35 cellular contexts compared by ENCODE assay signal in the genomic region with DNA sequence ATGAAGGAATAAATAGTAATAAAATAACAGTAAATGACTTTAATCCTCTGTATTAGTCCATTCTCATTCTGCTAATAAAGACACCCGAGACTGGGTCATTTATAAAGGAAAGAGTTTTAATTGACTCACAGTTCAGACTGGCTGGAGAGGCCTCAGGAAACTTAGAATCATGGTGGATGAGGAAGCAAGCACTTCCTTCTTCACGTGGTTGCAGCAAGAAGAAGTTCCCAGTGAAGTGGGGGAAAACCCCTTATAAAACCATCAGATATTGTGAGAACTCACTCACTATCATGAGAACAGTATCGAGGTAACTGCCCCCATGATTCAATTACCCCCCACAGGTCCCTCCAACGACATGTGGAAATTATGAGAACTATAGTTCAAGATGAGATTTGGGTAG.
DNase-seq lines count a peak whose midpoint lies in the region; ATAC-seq and TF ChIP-seq lines count a peak whose summit lies in the region.
"Had no signal": no experiment of that assay in that cellular context is flagged by ENCODE, and none has a peak within 500 bp of the region (broad histone marks: within the 10 kb centered on the region; RNA-seq: fewer than 3 reads in every experiment).

No MANE protein-coding gene starts in this region.

- no peak for TF ChIP-seq CTCF in OCI-LY3 (IDR thresholded peaks at IDR 0.05; ENCODE audit: low read depth, low read length)
- no peak for TF ChIP-seq CTCF in PC-9 (conservative IDR thresholded peaks at IDR 0.05)
- TF ChIP-seq CTCF in glutamatergic neuron (IDR thresholded peaks at IDR 0.05; ENCODE audit: partially characterized antibody, unreplicated experiment): no peak

- H3K36me3 Mint-ChIP-seq in memory B cell: no peaks in the 10 kb centered on the region
- no peaks in the 10 kb centered on the region for H3K36me3 Mint-ChIP-seq in glutamatergic neuron (ENCODE audit: unreplicated experiment)
- H3K36me3 Mint-ChIP-seq: CD14-positive monocyte; CD4-positive, alpha-beta memory T cell; CD4-positive, CD25-positive, alpha-beta regulatory T cell; CD8-positive, alpha-beta memory T cell; CD8-positive, alpha-beta T cell had no signal

- H3K79me2 ChIP-seq in OCI-LY3 (ENCODE audit: low read length) (no peaks in the 10 kb centered on the region), PC-9 (ENCODE audit: low read depth) (no peaks in the 10 kb centered on the region)

- H3K9me3 Mint-ChIP-seq in memory B cell (no peaks in the 10 kb centered on the region), glutamatergic neuron (ENCODE audit: unreplicated experiment) (no peaks in the 10 kb centered on the region)

- peaks cover 18% of the 10 kb centered on the region; the same call in 1 of the 2 replicates for H3K9me3 ChIP-seq in OCI-LY3 (ENCODE audit: insufficient read depth, low read length)
- no peaks in the 10 kb centered on the region for H3K9me3 ChIP-seq in PC-9 (ENCODE audit: insufficient read depth, low read depth)
- H3K9me3 ChIP-seq: A549, BE2C, BLaER1, Caco-2 had no signal

- H3K4me3 Mint-ChIP-seq in memory B cell: no peak overlapping the region
- H3K4me3 Mint-ChIP-seq in glutamatergic neuron (ENCODE audit: unreplicated experiment): no peak overlapping the region
- H3K4me3 Mint-ChIP-seq: B cell; CD14-positive monocyte; CD4-positive, alpha-beta memory T cell; CD4-positive, alpha-beta T cell; CD4-positive, CD25-positive, alpha-beta regulatory T cell; CD8-positive, alpha-beta memory T cell; CD8-positive, alpha-beta T cell had no signal

- H3K27me3 ChIP-seq in OCI-LY3 (ENCODE audit: low read depth, low read length) (no peaks in the 10 kb centered on the region), PC-9 (ENCODE audit: insufficient read depth, low read depth) (no peaks in the 10 kb centered on the region)
- H3K27me3 ChIP-seq: BE2C; BLaER1; BLaER1 treated with 17β-estradiol and CSF1 and Interleukin-3, amounts not matched to agents 10 nM and 100 nM had no signal

- no peaks in the 10 kb centered on the region for H3K9me2 ChIP-seq in PC-9 (ENCODE audit: insufficient read depth)

- intact Hi-C loops in PC-9 (cut with micrococcal nuclease; ENCODE audit: unreplicated experiment): no loop called here

- no peaks in the 10 kb centered on the region for H3K4me1 Mint-ChIP-seq in memory B cell
- no peaks in the 10 kb centered on the region for H3K4me1 Mint-ChIP-seq in glutamatergic neuron (ENCODE audit: low read depth, unreplicated experiment)
- H3K4me1 Mint-ChIP-seq: B cell; CD14-positive monocyte; CD4-positive, alpha-beta memory T cell; CD4-positive, CD25-positive, alpha-beta regulatory T cell; CD8-positive, alpha-beta memory T cell had no signal

- H3K27me3 Mint-ChIP-seq in memory B cell (no peaks in the 10 kb centered on the region), glutamatergic neuron (ENCODE audit: unreplicated experiment) (no peaks in the 10 kb centered on the region)
- H3K27me3 Mint-ChIP-seq: B cell; CD4-positive, alpha-beta memory T cell; CD4-positive, alpha-beta T cell; CD4-positive, CD25-positive, alpha-beta regulatory T cell; CD8-positive, alpha-beta memory T cell had no signal

- H3K27ac Mint-ChIP-seq in memory B cell (no peak overlapping the region), glutamatergic neuron (ENCODE audit: unreplicated experiment) (no peak overlapping the region)
- H3K27ac Mint-ChIP-seq: B cell; CD14-positive monocyte; CD4-positive, alpha-beta memory T cell; CD4-positive, alpha-beta T cell; CD4-positive, CD25-positive, alpha-beta regulatory T cell; CD8-positive, alpha-beta memory T cell; CD8-positive, alpha-beta T cell had no signal

- H3K36me3 ChIP-seq in OCI-LY3 (replicated peaks; ENCODE audit: low read depth, low read length) (peaks cover 7% of the 10 kb centered on the region), PC-9 (ENCODE audit: low read depth) (no peaks in the 10 kb centered on the region)
- H3K36me3 ChIP-seq: BE2C; BLaER1; BLaER1 treated with 17β-estradiol and CSF1 and Interleukin-3, amounts not matched to agents 10 nM and 100 nM had no signal

- POLR2A ChIA-PET in PC-9 (lab: Charles Lee; ENCODE audit: unreplicated experiment): no interaction called here

- H3K4me2 ChIP-seq in OCI-LY3 (ENCODE audit: low read length): no peak overlapping the region
- no peak overlapping the region for H3K4me2 ChIP-seq in PC-9
- H3K4me2 ChIP-seq: A549, BLaER1 had no signal

- CTCF ChIA-PET in PC-9 (lab: Charles Lee): no interaction called here

- DNase-seq in OCI-M1 (lab: John Stamatoyannopoulos, UW): peak; percentile 20
- DNase-seq in PC-9: no peak
- no peak for DNase-seq in memory B cell (ENCODE audit: low spot score in 2 of 2)
- DNase-seq in glutamatergic neuron: no peak
- no peak for DNase-seq in NCI-H446 (lab: John Stamatoyannopoulos, UW)
- no peak for DNase-seq in RPMI8226
- DNase-seq: 8988T; ACHN; AML-193; BE2C; C1 segment of cervical spinal cord; Caco-2; Calu3; CD4-positive, alpha-beta memory T cell; CD4-positive, alpha-beta T cell; CD4-positive, CD25-positive, alpha-beta regulatory T cell; CD8-positive, alpha-beta memory T cell; CD8-positive, alpha-beta T cell; COR-L47; DMS 273 treated with DMSO at 0.1 percent for 48 hours; DMS153; DMS53; DMS79; DMS79 treated with DMSO at 0.1 percent for 48 hours; DND-41; EL had no signal

- H3F3A ChIP-seq in PC-9 (ENCODE audit: insufficient read depth, low read depth): no peaks in the 10 kb centered on the region

- BruUV-seq in PC-9 (replicated peaks; lab: Mats Ljungman, UMichigan): no TSS peak

- H3K4me3 ChIP-seq in OCI-LY3 (ENCODE audit: low read length) (no peak overlapping the region), PC-9 (no peak overlapping the region)
- H3K4me3 ChIP-seq: A549, BLaER1 had no signal

- ATAC-seq in memory B cell (ENCODE audit: low read depth) (peak; percentile 45), HG02759 (IDR thresholded peaks at IDR 0.05; ENCODE audit: unreplicated experiment) (no peak)
- ATAC-seq: A549; CD8-positive, alpha-beta T cell had no signal

- H3K4me1 ChIP-seq in OCI-LY3 (ENCODE audit: low read length) (peaks cover 6% of the 10 kb centered on the region; the same call in 1 of the 2 replicates), PC-9 (replicated peaks; ENCODE audit: insufficient read depth) (no peaks in the 10 kb centered on the region)
- H3K4me1 ChIP-seq: A549, BE2C, BLaER1, Caco-2 had no signal

- no peak overlapping the region for H3K9ac ChIP-seq in OCI-LY3 (ENCODE audit: low read length)
- H3K9ac ChIP-seq: BLaER1; BLaER1 treated with 17β-estradiol and CSF1 and Interleukin-3, amounts not matched to agents 10 nM and 100 nM had no signal

- no peaks in the 10 kb centered on the region for H4K20me1 ChIP-seq in OCI-LY3 (ENCODE audit: insufficient read depth, low read length)
- H4K20me1 ChIP-seq in PC-9 (ENCODE audit: insufficient read depth): no peaks in the 10 kb centered on the region
- H4K20me1 ChIP-seq: BLaER1; BLaER1 treated with 17β-estradiol and CSF1 and Interleukin-3, amounts not matched to agents 10 nM and 100 nM had no signal

- H2AFZ ChIP-seq in OCI-LY3 (ENCODE audit: low read depth, low read length): peak overlapping the region; percentile 22
- H2AFZ ChIP-seq in PC-9: 0 out of 2 replicates have a peak overlapping the region, but pooled peaks have one; percentile 22

- H3K27ac ChIP-seq in OCI-LY3 (ENCODE audit: low read length) (no peak overlapping the region), PC-9 (no peak overlapping the region)
- H3K27ac ChIP-seq: 22Rv1, A549, BLaER1, C4-2B had no signal
